In genomic region chr18:77320960-77321559, GRCh38 we compare ENCODE assay signal across 19 cellular contexts.
A peak's percentile ranks its signal among the peaks of the same experiment; 100 is the strongest.
DNase-seq lines count a peak whose midpoint lies in the region; ATAC-seq and TF ChIP-seq lines count a peak whose summit lies in the region.
"Had no signal": no experiment of that assay in that cellular context is flagged by ENCODE, and none has a peak within 500 bp of the region (broad histone marks: within the 10 kb centered on the region; RNA-seq: fewer than 3 reads in every experiment).

No MANE protein-coding gene starts in this region.

- no peaks in the 10 kb centered on the region for H3K36me3 ChIP-seq in heart left ventricle
- H3K36me3 ChIP-seq: suprapubic skin had no signal

- no peaks in the 10 kb centered on the region for H3K9me3 ChIP-seq in heart left ventricle
- H3K9me3 ChIP-seq: suprapubic skin had no signal

- no peak for TF ChIP-seq CTCF in heart left ventricle (IDR thresholded peaks at IDR 0.05)

- no peaks in the 10 kb centered on the region for H3K4me1 Mint-ChIP-seq in stimulated activated naive B cell treated with anti-CD40 and anti-IgM and Interleukin-4, amounts not matched to agents 10 μg/mL and 1 μg/mL and 100 μg/mL, for 72 hours
- no peaks in the 10 kb centered on the region for H3K4me1 Mint-ChIP-seq in activated CD8-positive, alpha-beta memory T cell treated with anti-CD3 and anti-CD28 coated beads, Interleukin-2, amount 10 ng/mL, durations not matched to agents 7 days and 5 days

- H3K27me3 Mint-ChIP-seq in stimulated activated naive B cell treated with anti-CD40 and anti-IgM and Interleukin-4, amounts not matched to agents 10 μg/mL and 1 μg/mL and 100 μg/mL, for 72 hours, result peaks cover 18 to 38% of the 10 kb centered on the region in 2 donors
- H3K27me3 Mint-ChIP-seq in activated CD8-positive, alpha-beta memory T cell treated with anti-CD3 and anti-CD28 coated beads, Interleukin-2, amount 10 ng/mL, durations not matched to agents 7 days and 5 days, result peaks cover 29% of the 10 kb centered on the region

- H3K4me3 ChIP-seq in heart left ventricle, result no peak overlapping the region
- H3K4me3 ChIP-seq: suprapubic skin had no signal

- no peak overlapping the region for H3K27ac Mint-ChIP-seq in stimulated activated naive B cell treated with anti-CD40 and anti-IgM and Interleukin-4, amounts not matched to agents 10 μg/mL and 1 μg/mL and 100 μg/mL, for 72 hours
- H3K27ac Mint-ChIP-seq in activated CD8-positive, alpha-beta memory T cell treated with anti-CD3 and anti-CD28 coated beads, Interleukin-2, amount 10 ng/mL, durations not matched to agents 7 days and 5 days, result no peak overlapping the region
- H3K27ac Mint-ChIP-seq: CD8-positive, alpha-beta T cell had no signal

- H3K4me1 ChIP-seq in heart left ventricle, result peaks cover 0 to 19% (median 6%) of the 10 kb centered on the region in 12 donors
- H3K4me1 ChIP-seq: suprapubic skin had no signal

- H3K27ac ChIP-seq in heart left ventricle, result no peak overlapping the region
- H3K27ac ChIP-seq: suprapubic skin had no signal

- H3K27me3 ChIP-seq in heart left ventricle, result peaks cover 0 to 8% (median 0%) of the 10 kb centered on the region in 9 donors
- H3K27me3 ChIP-seq: suprapubic skin had no signal

- 20 to 23% (median 21%) methylated on average over 5 of the region's 5 CpGs for WGBS in heart left ventricle, 4 donors

- CTCF ChIA-PET in activated CD8-positive, alpha-beta memory T cell treated with anti-CD3 and anti-CD28 coated beads, Interleukin-2, amount 10 ng/mL, durations not matched to agents 7 days and 5 days (lab: Charles Lee), result no interaction called here

- intact Hi-C loops in heart left ventricle (cut with DNase I) (no loop called here), cardiac septum (cut with DNase I) (no loop called here), left cardiac atrium (cut with DNase I) (no loop called here)

- DNase-seq in heart left ventricle, result no peak
- DNase-seq in cardiac septum (ENCODE audit: low spot score), result no peak
- DNase-seq in NCI-H524 (lab: John Stamatoyannopoulos, UW), result peak; percentile 79 to 93
- DNase-seq in left cardiac atrium, result no peak
- DNase-seq in superior temporal gyrus (ENCODE audit: extremely low spot score), result peak; percentile 23
- DNase-seq in stimulated activated naive B cell treated with anti-CD40 and anti-IgM and Interleukin-4, amounts not matched to agents 10 μg/mL and 1 μg/mL and 100 μg/mL, for 72 hours, result no peak
- no peak for DNase-seq in activated CD8-positive, alpha-beta memory T cell treated with anti-CD3 and anti-CD28 coated beads, Interleukin-2, amount 10 ng/mL, durations not matched to agents 7 days and 5 days
- DNase-seq: ACHN; activated CD4-positive, CD25-positive, alpha-beta regulatory T cell treated with anti-CD3 and anti-CD28 coated beads, Interleukin-2, amount 50 U/mL, for 72 hours; activated effector memory CD4-positive, alpha-beta T cell treated with anti-CD3 and anti-CD28 coated beads, Interleukin-2, amount 50 U/mL, for 16 hours; aorta; CD8-positive, alpha-beta T cell; NCI-H2029; NK-92 treated with Interleukin-12 subunit alpha and Interleukin-12 subunit beta, amount 100 ng/mL, for 24 hours; stimulated activated CD4-positive, alpha-beta T cell treated with anti-CD3 and anti-CD28 coated beads, Interleukin-2, amount 100 ng/mL, for 24 hours; T-helper 2 cell had no signal

- no peaks in the 10 kb centered on the region for H3K9me3 Mint-ChIP-seq in stimulated activated naive B cell treated with anti-CD40 and anti-IgM and Interleukin-4, amounts not matched to agents 10 μg/mL and 1 μg/mL and 100 μg/mL, for 72 hours
- H3K9me3 Mint-ChIP-seq in activated CD8-positive, alpha-beta memory T cell treated with anti-CD3 and anti-CD28 coated beads, Interleukin-2, amount 10 ng/mL, durations not matched to agents 7 days and 5 days (ENCODE audit: low read depth), result no peaks in the 10 kb centered on the region
- H3K9me3 Mint-ChIP-seq: CD8-positive, alpha-beta T cell had no signal

- TF ChIP-seq POLR2A in heart left ventricle (IDR thresholded peaks at IDR 0.05), result no peak

- ATAC-seq in heart left ventricle, result peak; percentile 81 to 93 (median 88)
- ATAC-seq in left cardiac atrium, result peak; percentile 75 to 79
- ATAC-seq in stimulated activated naive B cell treated with anti-CD40 and anti-IgM and Interleukin-4, amounts not matched to agents 10 μg/mL and 1 μg/mL and 100 μg/mL, for 72 hours (replicated peaks), result no peak
- no peak for ATAC-seq in activated CD8-positive, alpha-beta memory T cell treated with anti-CD3 and anti-CD28 coated beads, Interleukin-2, amount 10 ng/mL, durations not matched to agents 7 days and 5 days
- no peak for ATAC-seq in GM19328 (IDR thresholded peaks at IDR 0.05; ENCODE audit: unreplicated experiment)
- ATAC-seq: CD8-positive, alpha-beta T cell; sciatic nerve had no signal

- H3K36me3 Mint-ChIP-seq in stimulated activated naive B cell treated with anti-CD40 and anti-IgM and Interleukin-4, amounts not matched to agents 10 μg/mL and 1 μg/mL and 100 μg/mL, for 72 hours, result no peaks in the 10 kb centered on the region
- no peaks in the 10 kb centered on the region for H3K36me3 Mint-ChIP-seq in activated CD8-positive, alpha-beta memory T cell treated with anti-CD3 and anti-CD28 coated beads, Interleukin-2, amount 10 ng/mL, durations not matched to agents 7 days and 5 days
- H3K36me3 Mint-ChIP-seq: CD8-positive, alpha-beta T cell had no signal

- H3K4me3 Mint-ChIP-seq in stimulated activated naive B cell treated with anti-CD40 and anti-IgM and Interleukin-4, amounts not matched to agents 10 μg/mL and 1 μg/mL and 100 μg/mL, for 72 hours, result no peak overlapping the region
- H3K4me3 Mint-ChIP-seq in activated CD8-positive, alpha-beta memory T cell treated with anti-CD3 and anti-CD28 coated beads, Interleukin-2, amount 10 ng/mL, durations not matched to agents 7 days and 5 days, result no peak overlapping the region
- H3K4me3 Mint-ChIP-seq: CD8-positive, alpha-beta T cell had no signal

Comparison
In these comparisons a context has a peak if more than half of its experiments do, and no peak if none do; other contexts are left out.
1. ATAC-seq: peak in heart left ventricle (4 of 4) and left cardiac atrium (2 of 2); none in stimulated activated naive B cell treated with anti-CD40 and anti-IgM and Interleukin-4, amounts not matched to agents 10 μg/mL and 1 μg/mL and 100 μg/mL, for 72 hours (0 of 2), activated CD8-positive, alpha-beta memory T cell treated with anti-CD3 and anti-CD28 coated beads, Interleukin-2, amount 10 ng/mL, durations not matched to agents 7 days and 5 days (single experiment) and GM19328 (single experiment).
2. DNase-seq: peak in NCI-H524 (2 of 2) and superior temporal gyrus (single experiment); none in heart left ventricle (0 of 5), cardiac septum (single experiment), left cardiac atrium (single experiment), stimulated activated naive B cell treated with anti-CD40 and anti-IgM and Interleukin-4, amounts not matched to agents 10 μg/mL and 1 μg/mL and 100 μg/mL, for 72 hours (single experiment) and activated CD8-positive, alpha-beta memory T cell treated with anti-CD3 and anti-CD28 coated beads, Interleukin-2, amount 10 ng/mL, durations not matched to agents 7 days and 5 days (single experiment).